Comparison of ENCODE assay signal across 28 cellular contexts in the genomic region with DNA sequence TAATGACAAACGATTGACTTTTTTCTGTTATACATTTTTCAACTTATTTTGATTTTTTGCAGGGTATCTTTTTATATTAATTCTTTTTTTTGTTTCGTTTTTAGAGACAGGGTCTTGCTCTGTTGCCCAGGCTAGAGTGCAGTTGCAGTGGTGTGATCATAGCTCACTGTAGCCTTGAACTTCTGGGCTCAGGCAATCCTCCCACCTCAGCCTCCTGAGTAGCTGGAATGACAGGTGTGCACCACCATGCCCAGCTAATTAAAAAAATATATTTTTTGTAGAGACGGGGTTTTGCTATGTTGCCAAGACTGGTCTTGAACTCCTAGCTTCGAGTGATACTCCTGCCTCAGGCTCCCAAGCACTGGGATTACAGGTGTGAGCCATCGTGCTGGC.
"Had no signal": no experiment of that assay in that cellular context is flagged by ENCODE, and none has a peak within 500 bp of the region (broad histone marks: within the 10 kb centered on the region; RNA-seq: fewer than 3 reads in every experiment).

No MANE protein-coding gene starts in this region.

- ATAC-seq: naive thymus-derived CD4-positive, alpha-beta T cell; natural killer cell; psoas muscle; right cardiac atrium; sciatic nerve; stimulated activated effector memory CD8-positive, alpha-beta T cell treated with anti-CD3 and anti-CD28 coated beads, Interleukin-12 subunit alpha, Interleukin-12 subunit beta, amount 100 ng/mL, for 72 hours; stimulated activated naive B cell treated with anti-CD40 and anti-IgM and Interleukin-4, amounts not matched to agents 10 μg/mL and 1 μg/mL and 100 μg/mL, for 72 hours had no signal

- H3K9me3 ChIP-seq: ovary, psoas muscle, stomach, thoracic aorta, thyroid gland, tibial nerve, upper lobe of left lung, uterus had no signal

- H3K9me3 Mint-ChIP-seq: natural killer cell; nephron; neural progenitor cell; stimulated activated effector memory CD8-positive, alpha-beta T cell treated with anti-CD3 and anti-CD28 coated beads, Interleukin-12 subunit alpha, Interleukin-12 subunit beta, amount 100 ng/mL, for 72 hours; stimulated activated naive B cell treated with anti-CD40 and anti-IgM and Interleukin-4, amounts not matched to agents 10 μg/mL and 1 μg/mL and 100 μg/mL, for 72 hours; stimulated activated naive CD8-positive, alpha-beta T cell treated with anti-CD3 and anti-CD28 coated beads, Interleukin-15, Interleukin-2, amounts not matched to agents 100 ng/mL and 50 ng/mL, for 24 hours had no signal

- H3K4me3 ChIP-seq: neural progenitor cell, ovary, psoas muscle, stomach, thoracic aorta, thyroid gland, tibial nerve, upper lobe of left lung, uterus had no signal

- H3K27ac Mint-ChIP-seq: naive thymus-derived CD4-positive, alpha-beta T cell; natural killer cell; nephron; neural progenitor cell; progenitor cell of endocrine pancreas; stimulated activated effector memory CD8-positive, alpha-beta T cell treated with anti-CD3 and anti-CD28 coated beads, Interleukin-12 subunit alpha, Interleukin-12 subunit beta, amount 100 ng/mL, for 72 hours; stimulated activated naive B cell treated with anti-CD40 and anti-IgM and Interleukin-4, amounts not matched to agents 10 μg/mL and 1 μg/mL and 100 μg/mL, for 72 hours; stimulated activated naive CD8-positive, alpha-beta T cell treated with anti-CD3 and anti-CD28 coated beads, Interleukin-15, Interleukin-2, amounts not matched to agents 100 ng/mL and 50 ng/mL, for 24 hours had no signal

- FAIRE-seq: small intestine had no signal

- H3K36me3 ChIP-seq: neural progenitor cell, ovary, stomach, thoracic aorta, thyroid gland, upper lobe of left lung, uterus had no signal

- H3K4me3 Mint-ChIP-seq: naive thymus-derived CD4-positive, alpha-beta T cell; natural killer cell; nephron; neural progenitor cell; stimulated activated effector memory CD8-positive, alpha-beta T cell treated with anti-CD3 and anti-CD28 coated beads, Interleukin-12 subunit alpha, Interleukin-12 subunit beta, amount 100 ng/mL, for 72 hours; stimulated activated naive B cell treated with anti-CD40 and anti-IgM and Interleukin-4, amounts not matched to agents 10 μg/mL and 1 μg/mL and 100 μg/mL, for 72 hours; stimulated activated naive CD8-positive, alpha-beta T cell treated with anti-CD3 and anti-CD28 coated beads, Interleukin-15, Interleukin-2, amounts not matched to agents 100 ng/mL and 50 ng/mL, for 24 hours had no signal

- DNase-seq: naive thymus-derived CD4-positive, alpha-beta T cell; natural killer cell; occipital lobe; ovary; posterior cingulate gyrus; psoas muscle; right cardiac atrium; stimulated activated CD4-positive, alpha-beta T cell treated with anti-CD3 and anti-CD28 coated beads, Interleukin-15, amount 100 ng/mL, for 24 hours; stimulated activated CD4-positive, alpha-beta T cell treated with anti-CD3 and anti-CD28 coated beads, Interleukin-2, amount 100 ng/mL, for 24 hours; stimulated activated CD4-positive, alpha-beta T cell treated with anti-CD3 and anti-CD28 coated beads, Interleukin-2, amount 100 ng/mL, for 48 hours; stimulated activated CD4-positive, alpha-beta T cell treated with anti-CD3 and anti-CD28 coated beads, Interleukin-4, amount 100 ng/mL, for 24 hours; stimulated activated naive B cell treated with anti-CD40 and anti-IgM and Interleukin-4, amounts not matched to agents 10 μg/mL and 1 μg/mL and 100 μg/mL, for 72 hours; stimulated activated naive CD4-positive, alpha-beta T cell treated with Interleukin-2 at 50 U/mL for 16 hours; thyroid gland; trophoblast cell; upper lobe of left lung; uterus had no signal

- H3K4me2 ChIP-seq: neural progenitor cell had no signal

- H3K27me3 Mint-ChIP-seq: stimulated activated naive B cell treated with anti-CD40 and anti-IgM and Interleukin-4, amounts not matched to agents 10 μg/mL and 1 μg/mL and 100 μg/mL, for 72 hours; stimulated activated naive CD8-positive, alpha-beta T cell treated with anti-CD3 and anti-CD28 coated beads, Interleukin-15, Interleukin-2, amounts not matched to agents 100 ng/mL and 50 ng/mL, for 24 hours had no signal

- H2AFZ ChIP-seq: neural progenitor cell, parathyroid adenoma had no signal

- H3K4me1 Mint-ChIP-seq: natural killer cell; nephron; stimulated activated effector memory CD8-positive, alpha-beta T cell treated with anti-CD3 and anti-CD28 coated beads, Interleukin-12 subunit alpha, Interleukin-12 subunit beta, amount 100 ng/mL, for 72 hours; stimulated activated naive B cell treated with anti-CD40 and anti-IgM and Interleukin-4, amounts not matched to agents 10 μg/mL and 1 μg/mL and 100 μg/mL, for 72 hours had no signal

- H3K27ac ChIP-seq: neural progenitor cell, ovary, parathyroid adenoma, psoas muscle, stomach, thoracic aorta, thyroid gland, tibial nerve, upper lobe of left lung, uterus had no signal

- H3K79me2 ChIP-seq: parathyroid adenoma had no signal

- H3K4me1 ChIP-seq: neural progenitor cell, parathyroid adenoma, psoas muscle, tibial nerve, upper lobe of left lung, uterus had no signal

- H3K36me3 Mint-ChIP-seq: naive thymus-derived CD4-positive, alpha-beta T cell; natural killer cell; stimulated activated effector memory CD8-positive, alpha-beta T cell treated with anti-CD3 and anti-CD28 coated beads, Interleukin-12 subunit alpha, Interleukin-12 subunit beta, amount 100 ng/mL, for 72 hours; stimulated activated naive B cell treated with anti-CD40 and anti-IgM and Interleukin-4, amounts not matched to agents 10 μg/mL and 1 μg/mL and 100 μg/mL, for 72 hours had no signal

- H3K27me3 ChIP-seq: neural progenitor cell, stomach, thyroid gland, tibial nerve, upper lobe of left lung, uterus had no signal
